ENCODE assay signal across 16 cellular contexts in genomic region chr1:223289621-223290020, GRCh38.
DNase-seq lines count a peak whose midpoint lies in the region; ATAC-seq and TF ChIP-seq lines count a peak whose summit lies in the region.
"Had no signal": no experiment of that assay in that cellular context is flagged by ENCODE, and none has a peak within 500 bp of the region (broad histone marks: within the 10 kb centered on the region; RNA-seq: fewer than 3 reads in every experiment).

No MANE protein-coding gene starts in this region.

- H3K9me3 ChIP-seq in breast epithelium (no peaks in the 10 kb centered on the region), right lobe of liver (no peaks in the 10 kb centered on the region), tibial artery (no peaks in the 10 kb centered on the region)
- H3K9me3 ChIP-seq: BLaER1, Caco-2 had no signal

- ATAC-seq in right lobe of liver: peak; percentile 68 to 87 (median 76)
- ATAC-seq in GM19023 (IDR thresholded peaks at IDR 0.05; ENCODE audit: unreplicated experiment): no peak

- H3K4me1 Mint-ChIP-seq in MCF 10A (ENCODE audit: insufficient read depth, unreplicated experiment): no peaks in the 10 kb centered on the region

- no peak for TF ChIP-seq POLR2A in breast epithelium (IDR thresholded peaks at IDR 0.05)
- no peak for TF ChIP-seq POLR2A in right lobe of liver (IDR thresholded peaks at IDR 0.05)

- H3K27ac ChIP-seq in breast epithelium: no peak overlapping the region
- no peak overlapping the region for H3K27ac ChIP-seq in epithelial cell of prostate
- H3K27ac ChIP-seq in right lobe of liver: peak overlapping the region in 2 of 3 donors; percentile 49 to 79
- H3K27ac ChIP-seq in tibial artery: no peak overlapping the region
- H3K27ac ChIP-seq: BLaER1 had no signal

- H3K4me1 ChIP-seq in breast epithelium: no peaks in the 10 kb centered on the region
- H3K4me1 ChIP-seq in right lobe of liver: peaks cover 0 to 19% (median 7%) of the 10 kb centered on the region in 4 donors
- no peaks in the 10 kb centered on the region for H3K4me1 ChIP-seq in tibial artery
- H3K4me1 ChIP-seq: Caco-2 had no signal

- H3K27me3 ChIP-seq in breast epithelium (no peaks in the 10 kb centered on the region), right lobe of liver (no peaks in the 10 kb centered on the region), tibial artery (no peaks in the 10 kb centered on the region)
- H3K27me3 ChIP-seq: BLaER1 had no signal

- H3K36me3 Mint-ChIP-seq in MCF 10A (ENCODE audit: insufficient read depth, unreplicated experiment): no peaks in the 10 kb centered on the region

- H3K4me3 Mint-ChIP-seq in MCF 10A (ENCODE audit: unreplicated experiment): no peak overlapping the region
- H3K4me3 Mint-ChIP-seq: CD8-positive, alpha-beta memory T cell had no signal

- BruUV-seq in MCF 10A (replicated peaks; lab: Mats Ljungman, UMichigan): no TSS peak

- peak; percentile 80 for DNase-seq in MCF 10A (ENCODE audit: unreplicated experiment)
- DNase-seq in breast epithelium (ENCODE audit: low spot score in 2 of 2): no peak
- DNase-seq in amniotic epithelial cell (ENCODE audit: low read depth): peak; percentile 15
- peak; percentile 5 for DNase-seq in epithelial cell of prostate (ENCODE audit: low read depth, low spot score)
- DNase-seq in right lobe of liver: no peak
- DNase-seq in NCI-H2107 treated with DMSO at 0.1 percent for 48 hours (lab: John Stamatoyannopoulos, UW; ENCODE audit: unreplicated experiment): no peak
- no peak for DNase-seq in tibial artery
- DNase-seq: 8988T; AML-193; Caco-2; CD8-positive, alpha-beta memory T cell; DMS79; HCEC 1CT; IMR-90 had no signal

- 43% methylated on average over 3 of the region's 3 CpGs for WGBS in right lobe of liver (ENCODE audit: insufficient coverage, low coverage, low lambda C conversion rate, missing lambda C conversion rate)

- H3K27ac Mint-ChIP-seq in MCF 10A (ENCODE audit: low read depth, unreplicated experiment): no peak overlapping the region

- H3K9me3 Mint-ChIP-seq in MCF 10A (ENCODE audit: unreplicated experiment): peaks cover 7% of the 10 kb centered on the region

- H3K36me3 ChIP-seq in breast epithelium: no peaks in the 10 kb centered on the region
- H3K36me3 ChIP-seq in right lobe of liver: no peaks in the 10 kb centered on the region
- no peaks in the 10 kb centered on the region for H3K36me3 ChIP-seq in tibial artery
- H3K36me3 ChIP-seq: BLaER1 had no signal

- no peak for TF ChIP-seq CTCF in MCF 10A (IDR thresholded peaks at IDR 0.05; ENCODE audit: unreplicated experiment)
- TF ChIP-seq CTCF in breast epithelium (IDR thresholded peaks at IDR 0.05): no peak
- TF ChIP-seq CTCF in right lobe of liver (IDR thresholded peaks at IDR 0.05): no peak
- no peak for TF ChIP-seq CTCF in tibial artery (IDR thresholded peaks at IDR 0.05)

- CTCF ChIA-PET in MCF 10A (lab: Yijun Ruan, JAX): interaction anchor here (1.4 kb wide), 1 partner anchor 156 kb away, joined by 5 read pairs; no protein-coding TSS in a partner anchor

- H3K4me3 ChIP-seq in breast epithelium (no peak overlapping the region), right lobe of liver (no peak overlapping the region), tibial artery (no peak overlapping the region)
- H3K4me3 ChIP-seq: BLaER1 had no signal

- POLR2A ChIA-PET in MCF 10A (lab: Yijun Ruan, JAX): interaction anchor here (0.7 to 1.3 kb wide), 2 partner anchors 117 to 156 kb away, joined by 3 to 6 read pairs; no protein-coding TSS in a partner anchor

- no peaks in the 10 kb centered on the region for H3K27me3 Mint-ChIP-seq in MCF 10A (ENCODE audit: insufficient read depth, unreplicated experiment)

- intact Hi-C loops in MCF 10A (cut with micrococcal nuclease): no loop called here
- intact Hi-C loops in breast epithelium (cut with DNase I; ENCODE audit: low total_unique reads): no loop called here
- intact Hi-C loops in right lobe of liver (cut with DNase I): no loop called here
- intact Hi-C loops in tibial artery (cut with DNase I; ENCODE audit: low total_unique reads): no loop called here

Comparison
In these comparisons a context has a peak if more than half of its experiments do, and no peak if none do; other contexts are left out.
1. DNase-seq: peak in MCF 10A (single experiment), amniotic epithelial cell (single experiment) and epithelial cell of prostate (single experiment); none in breast epithelium (0 of 2), right lobe of liver (0 of 3), NCI-H2107 treated with DMSO at 0.1 percent for 48 hours (single experiment) and tibial artery (0 of 2).
2. H3K27ac ChIP-seq: peak in right lobe of liver (2 of 3); none in breast epithelium (0 of 2), epithelial cell of prostate (single experiment) and tibial artery (0 of 2).